Comparison of ENCODE assay signal across 16 cellular contexts in the genomic region with DNA sequence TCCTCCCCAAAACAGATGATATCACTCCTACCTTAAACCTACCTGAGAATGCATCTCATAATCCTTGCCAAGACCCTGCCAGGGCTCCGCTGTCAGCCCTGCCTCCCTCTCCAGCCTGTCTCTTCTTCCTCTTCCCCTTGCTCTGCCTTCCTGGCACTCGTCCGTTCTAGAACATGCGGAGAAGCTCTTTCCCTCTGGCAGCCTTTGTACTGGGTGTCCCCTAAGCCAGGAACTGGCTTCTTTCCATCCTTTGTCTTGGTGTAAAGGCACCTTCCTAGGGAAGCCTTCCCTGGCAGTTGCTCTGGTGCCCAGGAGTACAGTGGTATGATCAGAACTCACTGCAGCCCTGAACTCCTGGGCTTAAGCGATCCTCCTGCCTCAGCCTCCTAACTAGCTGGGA.
"Had no signal": no experiment of that assay in that cellular context is flagged by ENCODE, and none has a peak within 500 bp of the region (broad histone marks: within the 10 kb centered on the region; RNA-seq: fewer than 3 reads in every experiment).

No MANE protein-coding gene starts in this region.

- H3K27me3 Mint-ChIP-seq: dendritic cell treated with granulocyte-macrophage colony-stimulating factor and Interleukin-4, amounts not matched to agents 40 ng/mL and 50 ng/mL, for 4 days; memory B cell; naive thymus-derived CD4-positive, alpha-beta T cell had no signal

- DNase-seq: activated CD4-positive, alpha-beta T cell treated with anti-CD3 and anti-CD28 coated beads, Interleukin-2, amount 50 U/mL, for 48 hours; activated CD8-positive, alpha-beta memory T cell treated with anti-CD3 and anti-CD28 coated beads, Interleukin-2, amount 50 U/mL, for 48 hours; activated naive CD4-positive, alpha-beta T cell treated with anti-CD3 and anti-CD28 coated beads for 36 hours; activated T-cell treated with anti-CD3 and anti-CD28 coated beads, Interleukin-2, amount 50 U/mL, for 48 hours; effector CD8-positive, alpha-beta T cell; mucosa of descending colon; naive thymus-derived CD4-positive, alpha-beta T cell; spleen; stimulated activated CD4-positive, alpha-beta T cell treated with anti-CD3 and anti-CD28 coated beads, Interleukin-4, amount 100 ng/mL, for 1 hour; stimulated activated naive CD8-positive, alpha-beta T cell treated with anti-CD3 and anti-CD28 coated beads, Interleukin-15, Interleukin-2, amounts not matched to agents 100 U/mL and 50 U/mL, for 24 hours; T-helper 1 cell; tibial artery had no signal

- H3K4me3 ChIP-seq: cardiac muscle cell, mucosa of descending colon, spleen, tibial artery had no signal

- H3K36me3 Mint-ChIP-seq: memory B cell had no signal

- H3K4me3 Mint-ChIP-seq: activated naive CD4-positive, alpha-beta T cell treated with anti-CD3 and anti-CD28 coated beads for 36 hours; dendritic cell treated with granulocyte-macrophage colony-stimulating factor and Interleukin-4, amounts not matched to agents 40 ng/mL and 50 ng/mL, for 4 days; memory B cell; naive thymus-derived CD4-positive, alpha-beta T cell; neural crest cell had no signal

- H3K9me3 Mint-ChIP-seq: activated naive CD4-positive, alpha-beta T cell treated with anti-CD3 and anti-CD28 coated beads for 36 hours; dendritic cell treated with granulocyte-macrophage colony-stimulating factor and Interleukin-4, amounts not matched to agents 40 ng/mL and 50 ng/mL, for 4 days; memory B cell; naive thymus-derived CD4-positive, alpha-beta T cell; neural crest cell had no signal

- H3K27ac ChIP-seq: cardiac muscle cell, tibial artery had no signal

- H3K27me3 ChIP-seq: cardiac muscle cell, tibial artery had no signal

- H3K27ac Mint-ChIP-seq: activated naive CD4-positive, alpha-beta T cell treated with anti-CD3 and anti-CD28 coated beads for 36 hours; memory B cell; naive thymus-derived CD4-positive, alpha-beta T cell had no signal

- H3K9me3 ChIP-seq: mucosa of descending colon, spleen, tibial artery had no signal
